In genomic region chr3:197749601-197750395, GRCh38 we compare ENCODE assay signal across 8 cellular contexts. TPM values are rescaled to one million over a fixed set of nuclear protein-coding genes. Genes with fewer than 3 reads are reported as not detected.
DNase-seq lines count a peak whose midpoint lies in the region; TF ChIP-seq lines count a peak whose summit lies in the region.

FYTTD1 (plus strand) TSS chr3:197749883; CDS start chr3:197749972, 89 bp downstream.

- no peaks in the 10 kb centered on the region for H3K9me3 ChIP-seq in ES-I3 (ENCODE audit: control insufficient read depth, insufficient read depth, low read length)
- H3K9me3 ChIP-seq in MG63 = no peaks in the 10 kb centered on the region
- no peaks in the 10 kb centered on the region for H3K9me3 ChIP-seq in stomach

- peak within 1 kb of the TSS; percentile 63 for H3K9ac ChIP-seq in ES-I3 (ENCODE audit: low read depth, low read length)

- intact Hi-C loops in stomach (cut with DNase I; ENCODE audit: low total_unique reads) = no loop called here

- TF ChIP-seq CTCF in fibroblast of villous mesenchyme (IDR thresholded peaks at IDR 0.05; ENCODE audit: insufficient read depth, low read depth, low read length) (peak; percentile 37), neural crest cell (conservative IDR thresholded peaks at IDR 0.05) (peak; percentile 50), stomach (IDR thresholded peaks at IDR 0.05) (peak in 3 of 7 experiments; percentile 22 to 63 (median 43))

- H3K4me3 ChIP-seq in H7 (ENCODE audit: insufficient read depth, low read depth, low read length) (peak within 1 kb of the TSS; percentile 74), MG63 (peak within 1 kb of the TSS; percentile 90), fibroblast of villous mesenchyme (ENCODE audit: low read depth, low read length) (peak within 1 kb of the TSS; percentile 90), stomach (peak within 1 kb of the TSS; percentile 76 to 92 (median 88))

- 0% methylated on average over 30 to 104 of the region's 104 CpGs for WGBS in stomach, 5 donors

- peaks cover 43% of the 10 kb centered on the region for H3K4me1 Mint-ChIP-seq in neural crest cell

- H3K27me3 ChIP-seq in H7 (ENCODE audit: control insufficient read depth, insufficient read depth, low read length) (peaks cover 16% of the 10 kb centered on the region), MG63 (no peaks in the 10 kb centered on the region), stomach (no peaks in the 10 kb centered on the region)

- H3K36me3 ChIP-seq in ES-I3 (ENCODE audit: insufficient read depth, low read length) = no peaks in the 10 kb centered on the region
- H3K36me3 ChIP-seq in H7 (replicated peaks; ENCODE audit: control insufficient read depth, insufficient read depth, low read length) = no peaks in the 10 kb centered on the region
- H3K36me3 ChIP-seq in MG63 = no peaks in the 10 kb centered on the region; the same call in 1 of the 2 replicates
- H3K36me3 ChIP-seq in stomach = no peaks in the 10 kb centered on the region

- TF ChIP-seq EP300 in stomach (IDR thresholded peaks at IDR 0.05) = no peak

- peak within 1 kb of the TSS; percentile 93 to 98 (median 97) for H3K27ac ChIP-seq in stomach

- H3K36me3 Mint-ChIP-seq in neural crest cell (ENCODE audit: low read depth) = no peaks in the 10 kb centered on the region

- peak; percentile 85 for DNase-seq in H7
- DNase-seq in MG63 = peak; percentile 93
- peak; percentile 14 for DNase-seq in SIG-M5 (lab: John Stamatoyannopoulos, UW)
- DNase-seq in activated gamma-delta T cell (lab: John Stamatoyannopoulos, UW) = peak; percentile 83
- peak; percentile 87 for DNase-seq in fibroblast of villous mesenchyme (ENCODE audit: low read depth)
- peak; percentile 77 for DNase-seq in neural crest cell (ENCODE audit: low read depth, low spot score)
- peak; percentile 94 for DNase-seq in stomach

- peak within 1 kb of the TSS; percentile 97 for H3K4me3 Mint-ChIP-seq in neural crest cell

- H3K27me3 Mint-ChIP-seq in neural crest cell (ENCODE audit: low read depth) = no peaks in the 10 kb centered on the region

- H3K27ac Mint-ChIP-seq in neural crest cell (ENCODE audit: unreplicated experiment) = peak within 1 kb of the TSS; percentile 66

- H3K9me3 Mint-ChIP-seq in neural crest cell = no peaks in the 10 kb centered on the region

- no peaks in the 10 kb centered on the region for H3K4me1 ChIP-seq in ES-I3 (ENCODE audit: insufficient read depth, low read length)
- H3K4me1 ChIP-seq in stomach = peaks cover 19 to 62% (median 37%) of the 10 kb centered on the region in 4 donors

- TF ChIP-seq POLR2A in stomach (IDR thresholded peaks at IDR 0.05) = no peak

RNA-seq across cellular contexts. Expression of gene FYTTD1, which starts in this region (rescaled TPM):
- total RNA-seq in H7 (2014; rRNA removed; shearing (Covaris generic)) = 13.5 and 17.7 TPM in 2 replicates
- 75.2 and 77.8 TPM in 2 replicates for total RNA-seq in MG63 (2014; rRNA removed; shearing (Covaris generic); ENCODE audit: low replicate concordance)
- total RNA-seq in fibroblast of villous mesenchyme (43.5 and 58.3 TPM in 2 replicates), neural crest cell (50.0 and 52.5 TPM in 2 replicates), stomach (10 to 100 TPM; 26.3 to 47.0 (median 38.5) TPM)
- 10 to 100 TPM in 2 of 3 donors, 1 to 10 TPM in 1; 9.4 to 21.1 (median 15.5) TPM for polyA plus RNA-seq in stomach

Comparison
In these comparisons a context has a peak if more than half of its experiments do, and no peak if none do; other contexts are left out.
1. Peak in every context shown above with its lines: DNase-seq, H3K4me3 ChIP-seq and H3K27ac ChIP-seq.
2. DNase-seq: peak in every context shown above with its lines; median percentile 94 in stomach; 93 in MG63; 87 in fibroblast of villous mesenchyme; 85 in H7; 83 in activated gamma-delta T cell; 77 in neural crest cell; 14 in SIG-M5.